Comparison of ENCODE assay signal across 13 cellular contexts in the genomic region with DNA sequence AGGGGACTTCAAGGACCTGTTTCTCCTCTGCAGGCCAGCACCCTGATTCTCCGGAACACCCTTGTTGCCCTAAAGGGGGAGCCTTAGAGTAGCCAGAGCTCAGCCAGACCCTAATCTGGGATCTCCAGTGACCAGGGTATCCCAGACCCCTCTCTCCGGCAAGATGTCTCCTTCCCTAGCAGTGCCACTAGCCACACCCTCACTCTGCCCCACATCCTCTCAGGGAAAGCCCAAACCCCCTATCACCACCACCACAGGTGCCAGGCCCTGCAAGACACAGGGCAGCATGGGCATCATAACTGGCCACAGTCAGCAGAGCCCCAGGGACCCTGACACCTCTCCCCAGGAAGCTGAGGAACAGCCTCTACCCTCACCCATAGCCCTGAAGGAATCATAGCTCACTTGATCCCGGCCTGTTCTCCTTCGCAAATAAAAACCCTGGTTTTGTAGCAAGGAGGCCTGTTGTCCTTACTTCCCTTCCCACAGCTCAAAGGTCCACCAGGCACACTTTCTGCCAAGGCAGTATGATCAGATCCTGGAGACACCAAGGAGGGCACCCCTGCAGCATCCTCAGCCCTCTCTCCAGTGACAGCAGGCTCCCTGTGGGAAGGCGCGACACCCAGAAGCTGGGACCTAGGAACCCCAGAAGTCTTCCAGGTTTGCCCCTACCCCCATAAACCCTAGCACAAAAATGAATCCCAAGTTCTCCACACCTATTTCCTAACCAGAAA. TPM values are rescaled to one million over a fixed set of nuclear protein-coding genes. Genes with fewer than 3 reads are reported as not detected.
DNase-seq lines count a peak whose midpoint lies in the region; ATAC-seq and TF ChIP-seq lines count a peak whose summit lies in the region.
"Had no signal": no experiment of that assay in that cellular context is flagged by ENCODE, and none has a peak within 500 bp of the region (broad histone marks: within the 10 kb centered on the region; RNA-seq: fewer than 3 reads in every experiment).

No MANE protein-coding gene starts in this region.

- no peak overlapping the region for H3K9ac ChIP-seq in OCI-LY3 (ENCODE audit: low read length)
- H3K9ac ChIP-seq in smooth muscle cell (ENCODE audit: low read depth): no peak overlapping the region
- H3K9ac ChIP-seq: BLaER1 had no signal

- H3K27me3 ChIP-seq in OCI-LY3 (ENCODE audit: low read depth, low read length): no peaks in the 10 kb centered on the region
- no peaks in the 10 kb centered on the region for H3K27me3 ChIP-seq in smooth muscle cell (ENCODE audit: low read depth)
- no peaks in the 10 kb centered on the region for H3K27me3 ChIP-seq in esophagus squamous epithelium
- H3K27me3 ChIP-seq: BLaER1, suprapubic skin had no signal

- ATAC-seq in HG03521 (IDR thresholded peaks at IDR 0.05; ENCODE audit: unreplicated experiment): no peak
- ATAC-seq: lower lobe of right lung had no signal

- H4K20me1 ChIP-seq in OCI-LY3 (ENCODE audit: insufficient read depth, low read length) (peaks cover 44% of the 10 kb centered on the region), smooth muscle cell (ENCODE audit: low read depth) (peaks cover 74% of the 10 kb centered on the region)

- H3K4me2 ChIP-seq in OCI-LY3 (ENCODE audit: low read length) (no peak overlapping the region), smooth muscle cell (no peak overlapping the region)
- H3K4me2 ChIP-seq: BLaER1 had no signal

- H3K4me3 Mint-ChIP-seq in activated naive CD4-positive, alpha-beta T cell treated with anti-CD3 and anti-CD28 coated beads for 36 hours: no peak overlapping the region
- H3K4me3 Mint-ChIP-seq in endothelial cell (ENCODE audit: unreplicated experiment): peak overlapping the region; percentile 88

- H3K27ac ChIP-seq in OCI-LY3 (ENCODE audit: low read length) (no peak overlapping the region), smooth muscle cell (ENCODE audit: low read depth) (peak overlapping the region; percentile 37), esophagus squamous epithelium (no peak overlapping the region)
- H3K27ac ChIP-seq: BLaER1, lower lobe of right lung, suprapubic skin had no signal

- H3K36me3 ChIP-seq in OCI-LY3 (replicated peaks; ENCODE audit: low read depth, low read length) (peaks cover 62% of the 10 kb centered on the region), smooth muscle cell (ENCODE audit: low read depth) (peaks cover 10% of the 10 kb centered on the region), esophagus squamous epithelium (peaks cover 37 to 61% (median 40%) of the 10 kb centered on the region in 3 donors)

- H3K79me2 ChIP-seq in OCI-LY3 (ENCODE audit: low read length) (peaks cover 44% of the 10 kb centered on the region), smooth muscle cell (ENCODE audit: low read depth) (peaks cover 51% of the 10 kb centered on the region)

- CTCF ChIA-PET in activated naive CD4-positive, alpha-beta T cell treated with anti-CD3 and anti-CD28 coated beads for 36 hours (lab: Charles Lee): interaction anchor here (0.9 to 6.0 kb wide), 2 partner anchors 31 to 33 kb away, joined by 3 to 34 read pairs; no protein-coding TSS in a partner anchor

- H3F3A ChIP-seq in smooth muscle cell (ENCODE audit: low read depth): peaks cover 36% of the 10 kb centered on the region

- H3K36me3 Mint-ChIP-seq in activated naive CD4-positive, alpha-beta T cell treated with anti-CD3 and anti-CD28 coated beads for 36 hours (ENCODE audit: low read depth): peaks cover 50% of the 10 kb centered on the region
- H3K36me3 Mint-ChIP-seq in endothelial cell (ENCODE audit: low read depth, unreplicated experiment): peaks cover 47% of the 10 kb centered on the region

- peaks cover 34% of the 10 kb centered on the region for H3K4me1 Mint-ChIP-seq in activated naive CD4-positive, alpha-beta T cell treated with anti-CD3 and anti-CD28 coated beads for 36 hours (ENCODE audit: low read depth)
- peaks cover 33% of the 10 kb centered on the region for H3K4me1 Mint-ChIP-seq in endothelial cell (ENCODE audit: unreplicated experiment)

- H3K4me3 ChIP-seq in OCI-LY3 (ENCODE audit: low read length) (no peak overlapping the region), smooth muscle cell (no peak overlapping the region), esophagus squamous epithelium (no peak overlapping the region)
- H3K4me3 ChIP-seq: BLaER1, lower lobe of right lung, suprapubic skin had no signal

- H3K9me3 Mint-ChIP-seq in activated naive CD4-positive, alpha-beta T cell treated with anti-CD3 and anti-CD28 coated beads for 36 hours: peaks cover 8% of the 10 kb centered on the region
- no peaks in the 10 kb centered on the region for H3K9me3 Mint-ChIP-seq in endothelial cell (ENCODE audit: unreplicated experiment)

- no peak overlapping the region for H2AFZ ChIP-seq in OCI-LY3 (ENCODE audit: low read depth, low read length)
- no peak overlapping the region for H2AFZ ChIP-seq in smooth muscle cell (ENCODE audit: low read depth)

- H3K9me3 ChIP-seq in OCI-LY3 (ENCODE audit: insufficient read depth, low read length) (no peaks in the 10 kb centered on the region), smooth muscle cell (replicated peaks; ENCODE audit: low read depth) (no peaks in the 10 kb centered on the region), esophagus squamous epithelium (no peaks in the 10 kb centered on the region)
- H3K9me3 ChIP-seq: suprapubic skin had no signal

- H3K27me3 Mint-ChIP-seq in activated naive CD4-positive, alpha-beta T cell treated with anti-CD3 and anti-CD28 coated beads for 36 hours (ENCODE audit: low read depth): no peaks in the 10 kb centered on the region
- peaks cover 45% of the 10 kb centered on the region for H3K27me3 Mint-ChIP-seq in endothelial cell (ENCODE audit: unreplicated experiment)

- TF ChIP-seq CTCF in OCI-LY3 (IDR thresholded peaks at IDR 0.05; ENCODE audit: low read depth, low read length) (peak; percentile 15; the same call in 1 of the 2 replicates), endothelial cell (IDR thresholded peaks at IDR 0.05; ENCODE audit: unreplicated experiment) (no peak), smooth muscle cell (IDR thresholded peaks at IDR 0.05; ENCODE audit: borderline replicate concordance, insufficient read depth, poor library complexity, severe bottlenecking) (no peak), esophagus squamous epithelium (IDR thresholded peaks at IDR 0.05) (no peak)

- no peak for DNase-seq in activated naive CD4-positive, alpha-beta T cell treated with anti-CD3 and anti-CD28 coated beads for 36 hours
- DNase-seq in activated naive CD4-positive, alpha-beta T cell (lab: John Stamatoyannopoulos, UW): no peak
- DNase-seq in endothelial cell (ENCODE audit: low spot score): no peak
- no peak for DNase-seq in smooth muscle cell (lab: John Stamatoyannopoulos, UW; ENCODE audit: unreplicated experiment)
- DNase-seq in HPDE6-E6E7 (ENCODE audit: extremely low spot score): no peak
- no peak for DNase-seq in esophagus squamous epithelium (lab: John Stamatoyannopoulos, UW)
- DNase-seq: lower lobe of right lung, NCI-H2171 had no signal

- H3K4me1 ChIP-seq in OCI-LY3 (ENCODE audit: low read length) (peaks cover 8% of the 10 kb centered on the region), smooth muscle cell (ENCODE audit: low read depth) (peaks cover 8% of the 10 kb centered on the region), esophagus squamous epithelium (peaks cover 7 to 41% (median 18%) of the 10 kb centered on the region in 3 donors)

- H3K27ac Mint-ChIP-seq in activated naive CD4-positive, alpha-beta T cell treated with anti-CD3 and anti-CD28 coated beads for 36 hours: peak overlapping the region; percentile 31
- peak overlapping the region; percentile 48 for H3K27ac Mint-ChIP-seq in endothelial cell (ENCODE audit: unreplicated experiment)

- WGBS in smooth muscle cell (ENCODE audit: low lambda C conversion rate): 97% methylated on average over 6 of the region's 6 CpGs
- 78 to 93% methylated on average over 3 to 6 of the region's 6 CpGs for WGBS in esophagus squamous epithelium, 2 donors

- TF ChIP-seq POLR2A in esophagus squamous epithelium (IDR thresholded peaks at IDR 0.05): no peak

- intact Hi-C loops in activated naive CD4-positive, alpha-beta T cell treated with anti-CD3 and anti-CD28 coated beads for 36 hours (cut with micrococcal nuclease): no loop called here
- intact Hi-C loops in esophagus squamous epithelium (cut with DNase I): no loop called here

RNA-seq across cellular contexts. Expression of a gene that starts 4.6 kb away (rescaled TPM):
- 1,000 to 10,000 TPM; 1,043 to 1,085 TPM for total RNA-seq in activated naive CD4-positive, alpha-beta T cell treated with anti-CD3 and anti-CD28 coated beads for 36 hours
- total RNA-seq in endothelial cell (ENCODE audit: unreplicated experiment): 1,740 TPM
- 1,233 and 1,255 TPM in 2 replicates for total RNA-seq in smooth muscle cell
- 3,052 and 3,080 TPM in 2 replicates for polyA plus RNA-seq in smooth muscle cell
- total RNA-seq in esophagus squamous epithelium: 100 to 1,000 TPM; 453 to 833 (median 750) TPM

RNA-seq across cellular contexts. Expression of a gene that starts 6.8 kb away (rescaled TPM):
- 10 to 100 TPM; 51.4 to 54.7 TPM for total RNA-seq in activated naive CD4-positive, alpha-beta T cell treated with anti-CD3 and anti-CD28 coated beads for 36 hours
- total RNA-seq in endothelial cell (ENCODE audit: unreplicated experiment) (73.8 TPM), smooth muscle cell (21.7 and 35.1 TPM in 2 replicates), esophagus squamous epithelium (10 to 100 TPM; 17.6 to 36.2 (median 31.1) TPM)
- polyA plus RNA-seq in smooth muscle cell: 39.6 and 61.1 TPM in 2 replicates

RNA-seq across cellular contexts. Expression of a gene that starts 19.2 kb away (rescaled TPM):
- total RNA-seq in activated naive CD4-positive, alpha-beta T cell treated with anti-CD3 and anti-CD28 coated beads for 36 hours: 10 to 100 TPM; 10.1 to 11.5 TPM
- total RNA-seq in endothelial cell (ENCODE audit: unreplicated experiment): 248 TPM
- total RNA-seq in smooth muscle cell: 99.7 and 103 TPM in 2 replicates
- 328 and 362 TPM in 2 replicates for polyA plus RNA-seq in smooth muscle cell
- total RNA-seq in esophagus squamous epithelium: 10 to 100 TPM in 2 of 4 donors, 1 to 10 TPM in 2; 3.6 to 29.0 (median 10.2) TPM

RNA-seq across cellular contexts. Expression of a gene that starts 19.7 kb away (rescaled TPM):
- total RNA-seq in activated naive CD4-positive, alpha-beta T cell treated with anti-CD3 and anti-CD28 coated beads for 36 hours: 1 to 10 TPM; 1.5 to 2.0 TPM
- total RNA-seq in endothelial cell (ENCODE audit: unreplicated experiment) (1.2 TPM), smooth muscle cell (0.63 and 1.2 TPM in 2 replicates), esophagus squamous epithelium (under 1 TPM in 1 of 4 donors, not detected in 3; 0.38 TPM)
- polyA plus RNA-seq in smooth muscle cell: 1.1 and 3.3 TPM in 2 replicates
- total RNA-seq: HT1080 had no signal

RNA-seq across cellular contexts. Expression of a gene that starts 26.2 kb away (rescaled TPM):
- under 1 TPM; 0.91 to 0.95 TPM for total RNA-seq in activated naive CD4-positive, alpha-beta T cell treated with anti-CD3 and anti-CD28 coated beads for 36 hours
- total RNA-seq in endothelial cell (ENCODE audit: unreplicated experiment): not detected
- total RNA-seq in smooth muscle cell: not detected in 2 replicates
- 0.52 TPM in 1 of 2 replicates, not detected in the other for polyA plus RNA-seq in smooth muscle cell
- total RNA-seq in esophagus squamous epithelium: 1 to 10 TPM in 3 of 4 donors, under 1 TPM in 1; 0.21 to 3.6 (median 1.8) TPM
